31 cellular contexts compared by ENCODE assay signal in the genomic region with DNA sequence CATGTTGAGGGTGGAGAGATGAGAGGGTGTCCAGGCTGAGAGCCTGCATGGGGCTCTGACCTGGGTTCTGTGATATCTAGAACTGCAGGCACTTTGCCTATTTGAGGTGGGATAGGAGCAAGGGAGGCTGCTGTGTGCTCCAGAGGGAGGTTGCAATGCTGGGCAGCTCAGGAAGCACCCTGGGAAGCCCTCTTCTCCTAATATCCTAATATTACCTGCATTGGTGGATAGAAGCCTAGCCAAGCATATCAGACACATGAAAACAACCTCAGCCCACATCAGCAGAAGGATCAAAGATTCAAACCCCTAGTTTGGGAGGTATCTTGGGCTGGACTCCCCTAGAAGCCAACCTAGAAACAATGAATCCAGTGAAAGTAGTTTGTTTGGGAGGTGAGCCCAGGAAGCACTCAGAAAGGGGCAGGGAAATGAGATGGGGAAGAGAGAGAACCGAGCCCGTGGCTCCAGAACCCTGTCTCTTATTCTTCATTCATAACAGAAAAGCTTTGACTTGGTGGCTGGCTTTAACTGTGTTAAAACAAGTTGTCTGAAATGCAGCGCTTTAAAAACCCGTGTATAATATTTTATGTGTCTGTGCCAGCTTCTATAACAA. TPM values are rescaled to one million over a fixed set of nuclear protein-coding genes. Genes with fewer than 3 reads are reported as not detected.
DNase-seq lines count a peak whose midpoint lies in the region; TF ChIP-seq lines count a peak whose summit lies in the region.
"Had no signal": no experiment of that assay in that cellular context is flagged by ENCODE, and none has a peak within 500 bp of the region (broad histone marks: within the 10 kb centered on the region; RNA-seq: fewer than 3 reads in every experiment).

No MANE protein-coding gene starts in this region.

- no peaks in the 10 kb centered on the region for H3K36me3 Mint-ChIP-seq in chondrocyte (ENCODE audit: low read depth)
- H3K36me3 Mint-ChIP-seq: CD14-positive monocyte; CD4-positive, alpha-beta memory T cell; CD4-positive, CD25-positive, alpha-beta regulatory T cell; CD8-positive, alpha-beta memory T cell; CD8-positive, alpha-beta T cell had no signal

- H3K4me1 ChIP-seq in SJSA1 (replicated peaks), result no peaks in the 10 kb centered on the region
- H3K4me1 ChIP-seq in osteoblast (ENCODE audit: insufficient read depth, low read length), result no peaks in the 10 kb centered on the region
- H3K4me1 ChIP-seq: A549, BE2C, Caco-2 had no signal

- no peaks in the 10 kb centered on the region for H4K20me1 ChIP-seq in osteoblast (ENCODE audit: insufficient read depth, low read length)
- H4K20me1 ChIP-seq: BLaER1; BLaER1 treated with 17β-estradiol and CSF1 and Interleukin-3, amounts not matched to agents 10 nM and 100 nM had no signal

- no peak overlapping the region for H2AFZ ChIP-seq in osteoblast (ENCODE audit: low read length)

- H3K27ac Mint-ChIP-seq in chondrocyte (ENCODE audit: unreplicated experiment), result no peak overlapping the region
- H3K27ac Mint-ChIP-seq: B cell; CD14-positive monocyte; CD4-positive, alpha-beta T cell; CD4-positive, CD25-positive, alpha-beta regulatory T cell; CD8-positive, alpha-beta memory T cell; CD8-positive, alpha-beta T cell had no signal

- H3K9me3 ChIP-seq in SJSA1 (replicated peaks) (peaks cover 15% of the 10 kb centered on the region; the same call in 1 of the 2 replicates), osteoblast (ENCODE audit: low read depth, low read length) (no peaks in the 10 kb centered on the region)
- H3K9me3 ChIP-seq: A549; BE2C; BLaER1; BLaER1 treated with 17β-estradiol and CSF1 and Interleukin-3, amounts not matched to agents 10 nM and 100 nM; Caco-2 had no signal

- H3K36me3 ChIP-seq in SJSA1, result no peaks in the 10 kb centered on the region
- no peaks in the 10 kb centered on the region for H3K36me3 ChIP-seq in osteoblast (ENCODE audit: insufficient read depth, low read length)
- H3K36me3 ChIP-seq: BE2C; BLaER1; BLaER1 treated with 17β-estradiol and CSF1 and Interleukin-3, amounts not matched to agents 10 nM and 100 nM had no signal

- DNase-seq in SJSA1 (ENCODE audit: low read depth in 1 of 2, low spot score in 2 of 2), result peak; percentile 78 to 86
- DNase-seq in osteoblast (ENCODE audit: insufficient read length, low spot score, missing footprints), result peak; percentile 26
- DNase-seq in NAMALWA (ENCODE audit: low spot score), result no peak
- no peak for DNase-seq in chondrocyte (ENCODE audit: low spot score)
- DNase-seq: 8988T; ACHN; AML-193; BE2C; C1 segment of cervical spinal cord; Caco-2; Calu3; CD4-positive, alpha-beta memory T cell; CD4-positive, alpha-beta T cell; CD4-positive, CD25-positive, alpha-beta regulatory T cell; CD8-positive, alpha-beta memory T cell; CD8-positive, alpha-beta T cell; COR-L47; DMS 273 treated with DMSO at 0.1 percent for 48 hours; DMS153; DMS53; DMS79; DMS79 treated with DMSO at 0.1 percent for 48 hours; DND-41; EL had no signal

- TF ChIP-seq CTCF in osteoblast (IDR thresholded peaks at IDR 0.05; ENCODE audit: extremely low read depth, low read depth, low read length), result no peak
- TF ChIP-seq CTCF in chondrocyte (IDR thresholded peaks at IDR 0.05), result no peak

- peaks cover 20% of the 10 kb centered on the region for H3K27me3 Mint-ChIP-seq in chondrocyte (ENCODE audit: low read depth)

- H3K4me1 Mint-ChIP-seq in chondrocyte (ENCODE audit: low read depth), result no peaks in the 10 kb centered on the region
- H3K4me1 Mint-ChIP-seq: B cell; CD14-positive monocyte; CD4-positive, alpha-beta memory T cell; CD8-positive, alpha-beta memory T cell had no signal

- no peak overlapping the region for H3K4me2 ChIP-seq in osteoblast (ENCODE audit: insufficient read depth, low read length)
- H3K4me2 ChIP-seq: A549; BLaER1; BLaER1 treated with 17β-estradiol and CSF1 and Interleukin-3, amounts not matched to agents 10 nM and 100 nM had no signal

- peaks cover 100% of the 10 kb centered on the region for H3K27me3 ChIP-seq in SJSA1 (replicated peaks)
- no peaks in the 10 kb centered on the region for H3K27me3 ChIP-seq in osteoblast (ENCODE audit: insufficient read depth, low read length)
- H3K27me3 ChIP-seq: BLaER1; BLaER1 treated with 17β-estradiol and CSF1 and Interleukin-3, amounts not matched to agents 10 nM and 100 nM had no signal

- H3K9me3 Mint-ChIP-seq in chondrocyte (ENCODE audit: low read depth), result no peaks in the 10 kb centered on the region
- H3K9me3 Mint-ChIP-seq: CD14-positive monocyte; CD4-positive, alpha-beta T cell; CD8-positive, alpha-beta memory T cell; CD8-positive, alpha-beta T cell had no signal

- H3K27ac ChIP-seq in SJSA1 (no peak overlapping the region), osteoblast (ENCODE audit: low read depth, low read length) (no peak overlapping the region)
- H3K27ac ChIP-seq: 22Rv1; A549; BLaER1; BLaER1 treated with 17β-estradiol and CSF1 and Interleukin-3, amounts not matched to agents 10 nM and 100 nM; C4-2B had no signal

- H3K4me3 ChIP-seq in SJSA1, result no peak overlapping the region
- no peak overlapping the region for H3K4me3 ChIP-seq in osteoblast (ENCODE audit: insufficient read depth, low read length)
- H3K4me3 ChIP-seq: A549; BLaER1; BLaER1 treated with 17β-estradiol and CSF1 and Interleukin-3, amounts not matched to agents 10 nM and 100 nM had no signal

- H3K79me2 ChIP-seq in osteoblast (ENCODE audit: insufficient read depth, low read length), result no peaks in the 10 kb centered on the region

- no peak overlapping the region for H3K4me3 Mint-ChIP-seq in chondrocyte (ENCODE audit: unreplicated experiment)
- H3K4me3 Mint-ChIP-seq: B cell; CD14-positive monocyte; CD4-positive, alpha-beta memory T cell; CD4-positive, alpha-beta T cell; CD4-positive, CD25-positive, alpha-beta regulatory T cell; CD8-positive, alpha-beta memory T cell; CD8-positive, alpha-beta T cell had no signal

RNA-seq across cellular contexts. Expression of gene RBM19, which starts 35.7 kb away (rescaled TPM):
- total RNA-seq in SJSA1 (2014; rRNA removed; shearing (Covaris generic)), result 271 and 433 TPM in 2 replicates
- total RNA-seq in osteoblast, result 21.2 and 27.5 TPM in 2 replicates
- 16.2 to 20.2 TPM (median 18.6 TPM) in 3 replicates for total RNA-seq in chondrocyte

Comparison
In these comparisons a context has a peak if more than half of its experiments do, and no peak if none do; other contexts are left out.
1. DNase-seq: peak in SJSA1 (2 of 2) and osteoblast (single experiment); none in NAMALWA (single experiment) and chondrocyte (single experiment).